8 cellular contexts compared by ENCODE assay signal in genomic region chr17:40317880-40318834, GRCh38. TPM values are rescaled to one million over a fixed set of nuclear protein-coding genes. Genes with fewer than 3 reads are reported as not detected.
DNase-seq lines count a peak whose midpoint lies in the region; ATAC-seq lines count a peak whose summit lies in the region.

No MANE protein-coding gene starts in this region.

- H3K27ac ChIP-seq in esophagus (ENCODE audit: low read depth in 2 of 2, low read length in 1 of 2) = peak overlapping the region; percentile 89 to 90

- peak; percentile 51 for ATAC-seq in GM21515 (IDR thresholded peaks at IDR 0.05; ENCODE audit: unreplicated experiment)

- peaks cover 1% of the 10 kb centered on the region for H3K36me3 Mint-ChIP-seq in IgD-negative memory B cell

- H3K9me3 Mint-ChIP-seq in IgD-negative memory B cell = peaks cover 0 to 2% (median 0%) of the 10 kb centered on the region in 3 donors

- H3K27me3 Mint-ChIP-seq in IgD-negative memory B cell = peaks cover 6% of the 10 kb centered on the region

- H3K4me3 Mint-ChIP-seq in IgD-negative memory B cell = peak overlapping the region; percentile 95 to 97 (median 95)

- peak overlapping the region; percentile 92 to 100 (median 99) for H3K27ac Mint-ChIP-seq in IgD-negative memory B cell

- peak overlapping the region; percentile 72 for H3K9ac ChIP-seq in mucosa of stomach (ENCODE audit: low read length)

- WGBS in esophagus, 2 donors = 0 to 1% methylated on average over 57 to 70 of the region's 70 CpGs

- peak; percentile 100 for DNase-seq in D341Med (ENCODE audit: low spot score)
- peak; percentile 67 for DNase-seq in OCI-M2 (lab: John Stamatoyannopoulos, UW; ENCODE audit: unreplicated experiment)
- peak; percentile 92 for DNase-seq in activated T-cell treated with anti-CD3 and anti-CD28 coated beads, Interleukin-2, amount 50 U/mL, for 1 hour
- DNase-seq in stimulated activated CD8-positive, alpha-beta memory T cell treated with anti-CD3 and anti-CD28 coated beads, Interleukin-4, amount 100 ng/mL, for 48 hours = peak; percentile 93

- peak overlapping the region; percentile 56 to 67 for H3K4me3 ChIP-seq in esophagus (ENCODE audit: low read depth in 1 of 2, low read length in 2 of 2)
- H3K4me3 ChIP-seq in mucosa of stomach (ENCODE audit: low read length) = peak overlapping the region; percentile 51

- peaks cover 35 to 45% (median 44%) of the 10 kb centered on the region in 3 donors for H3K4me1 Mint-ChIP-seq in IgD-negative memory B cell

- no peaks in the 10 kb centered on the region for H3K36me3 ChIP-seq in esophagus (ENCODE audit: control insufficient read depth in 2 of 2, insufficient read depth in 2 of 2, low read length in 1 of 2)
- H3K36me3 ChIP-seq in mucosa of stomach (ENCODE audit: control insufficient read depth, insufficient read depth, low read length) = no peaks in the 10 kb centered on the region

- H3K4me1 ChIP-seq in esophagus (ENCODE audit: control insufficient read depth in 2 of 2, insufficient read depth in 2 of 2, low read length in 1 of 2) (peaks cover 23 to 61% of the 10 kb centered on the region in 2 donors), mucosa of stomach (ENCODE audit: control insufficient read depth, insufficient read depth, low read length) (peaks cover 72% of the 10 kb centered on the region)

- no peaks in the 10 kb centered on the region for H3K9me3 ChIP-seq in esophagus (ENCODE audit: control insufficient read depth in 2 of 2, insufficient read depth in 1 of 2, low read depth in 1 of 2, low read length in 1 of 2)
- H3K9me3 ChIP-seq in mucosa of stomach (ENCODE audit: control insufficient read depth, low read length) = no peaks in the 10 kb centered on the region

- H3K27me3 ChIP-seq in esophagus (ENCODE audit: control insufficient read depth in 1 of 2, insufficient read depth in 2 of 2, low read length in 2 of 2) = no peaks in the 10 kb centered on the region
- no peaks in the 10 kb centered on the region for H3K27me3 ChIP-seq in mucosa of stomach (ENCODE audit: control insufficient read depth, insufficient read depth, low read length)

RNA-seq across cellular contexts. Expression of gene RARA, which starts 9.2 kb away (rescaled TPM):
- polyA plus RNA-seq in IgD-negative memory B cell (13.7 TPM), esophagus (1 to 10 TPM; 5.2 to 6.6 TPM)

RNA-seq across cellular contexts. Expression of gene CDC6, which starts 30.5 kb away (rescaled TPM):
- polyA plus RNA-seq in IgD-negative memory B cell = 0.93 TPM
- 1 to 10 TPM; 5.1 to 7.5 TPM for polyA plus RNA-seq in esophagus

RNA-seq across cellular contexts. Expression of gene GJD3, which starts 46.4 kb away (rescaled TPM):
- not detected for polyA plus RNA-seq in IgD-negative memory B cell
- polyA plus RNA-seq in esophagus = 1 to 10 TPM in 1 of 2 donors, under 1 TPM in 1; 0.68 to 1.0 TPM

Comparison
In these comparisons a context has a peak if more than half of its experiments do, and no peak if none do; other contexts are left out.
1. Peak in every context shown above with its lines: DNase-seq, ATAC-seq, H3K4me3 ChIP-seq and H3K27ac ChIP-seq.